Comparison of ENCODE assay signal across 8 cellular contexts in genomic region chr19:41328157-41328817, GRCh38. TPM values are rescaled to one million over a fixed set of nuclear protein-coding genes. Genes with fewer than 3 reads are reported as not detected.
DNase-seq lines count a peak whose midpoint lies in the region; ATAC-seq and TF ChIP-seq lines count a peak whose summit lies in the region.

No MANE protein-coding gene starts in this region.

- peak; percentile 83 for DNase-seq in activated CD8-positive, alpha-beta memory T cell treated with anti-CD3 and anti-CD28 coated beads, Interleukin-2, amount 10 ng/mL, durations not matched to agents 7 days and 5 days
- no peak for DNase-seq in activated CD8-positive, alpha-beta memory T cell treated with anti-CD3 and anti-CD28 coated beads, Interleukin-2, amount 50 U/mL, for 4 hours
- no peak for DNase-seq in mammary epithelial cell
- no peak for DNase-seq in neural crest cell (ENCODE audit: low read depth, low spot score)
- no peak for DNase-seq in effector CD4-positive, alpha-beta T cell
- DNase-seq in ureter (ENCODE audit: low spot score), result no peak

- peak; percentile 52 for ATAC-seq in activated CD8-positive, alpha-beta memory T cell treated with anti-CD3 and anti-CD28 coated beads, Interleukin-2, amount 10 ng/mL, durations not matched to agents 7 days and 5 days
- ATAC-seq in HG03565 (IDR thresholded peaks at IDR 0.05; ENCODE audit: unreplicated experiment), result no peak

- no peaks in the 10 kb centered on the region for H3K9me3 ChIP-seq in mammary epithelial cell (replicated peaks; ENCODE audit: insufficient read depth, low read length)

- H3K4me1 Mint-ChIP-seq in activated CD8-positive, alpha-beta memory T cell treated with anti-CD3 and anti-CD28 coated beads, Interleukin-2, amount 10 ng/mL, durations not matched to agents 7 days and 5 days, result peaks cover 62% of the 10 kb centered on the region
- H3K4me1 Mint-ChIP-seq in neural crest cell, result peaks cover 39% of the 10 kb centered on the region

- no peak overlapping the region for H2AFZ ChIP-seq in KMS-11 (ENCODE audit: low read depth)
- H2AFZ ChIP-seq in mammary epithelial cell (ENCODE audit: low read depth, low read length), result peak overlapping the region; percentile 69

- peaks cover 46% of the 10 kb centered on the region for H3K36me3 Mint-ChIP-seq in activated CD8-positive, alpha-beta memory T cell treated with anti-CD3 and anti-CD28 coated beads, Interleukin-2, amount 10 ng/mL, durations not matched to agents 7 days and 5 days
- no peaks in the 10 kb centered on the region for H3K36me3 Mint-ChIP-seq in neural crest cell (ENCODE audit: low read depth)

- peak overlapping the region; percentile 91 for H3K27ac Mint-ChIP-seq in activated CD8-positive, alpha-beta memory T cell treated with anti-CD3 and anti-CD28 coated beads, Interleukin-2, amount 10 ng/mL, durations not matched to agents 7 days and 5 days
- no peak overlapping the region for H3K27ac Mint-ChIP-seq in neural crest cell (ENCODE audit: unreplicated experiment)

- no TSS peak for BruUV-seq in mammary epithelial cell (replicated peaks; lab: Mats Ljungman, UMichigan)

- H3K79me2 ChIP-seq in KMS-11 (ENCODE audit: insufficient read depth, low read depth) (peaks cover 19% of the 10 kb centered on the region), mammary epithelial cell (ENCODE audit: insufficient read depth, low read length) (peaks cover 4% of the 10 kb centered on the region)

- H3K27me3 ChIP-seq in KMS-11 (ENCODE audit: insufficient read depth, low read depth) (no peaks in the 10 kb centered on the region), mammary epithelial cell (ENCODE audit: insufficient read depth, low read length) (no peaks in the 10 kb centered on the region)

- H3K27ac ChIP-seq in KMS-11 (peak overlapping the region; percentile 88), mammary epithelial cell (ENCODE audit: insufficient read depth, low read depth, low read length) (peak overlapping the region; percentile 25)

- no peaks in the 10 kb centered on the region for H3K9me3 Mint-ChIP-seq in activated CD8-positive, alpha-beta memory T cell treated with anti-CD3 and anti-CD28 coated beads, Interleukin-2, amount 10 ng/mL, durations not matched to agents 7 days and 5 days (ENCODE audit: low read depth)
- H3K9me3 Mint-ChIP-seq in neural crest cell, result no peaks in the 10 kb centered on the region

- CTCF ChIA-PET in activated CD8-positive, alpha-beta memory T cell treated with anti-CD3 and anti-CD28 coated beads, Interleukin-2, amount 10 ng/mL, durations not matched to agents 7 days and 5 days (lab: Charles Lee), result interaction anchor here (1.0 to 4.1 kb wide), 9 partner anchors 14 to 103 kb away, joined by 3 to 37 read pairs (median 10); partner anchors contain the start of genes B9D2, CCDC97 and HNRNPUL1
- CTCF ChIA-PET in mammary epithelial cell (lab: Charles Lee; ENCODE audit: low non-redundant PET), result no interaction called here

- H4K20me1 ChIP-seq in KMS-11 (ENCODE audit: insufficient read depth) (no peaks in the 10 kb centered on the region), mammary epithelial cell (ENCODE audit: insufficient read depth, low read length) (no peaks in the 10 kb centered on the region)

- H3K4me3 Mint-ChIP-seq in activated CD8-positive, alpha-beta memory T cell treated with anti-CD3 and anti-CD28 coated beads, Interleukin-2, amount 10 ng/mL, durations not matched to agents 7 days and 5 days, result peak overlapping the region; percentile 67
- peak overlapping the region; percentile 65 for H3K4me3 Mint-ChIP-seq in neural crest cell

- H3K4me2 ChIP-seq in KMS-11 (peak overlapping the region; percentile 87), mammary epithelial cell (ENCODE audit: insufficient read depth, low read depth, low read length) (peak overlapping the region; percentile 77)

- H3K36me3 ChIP-seq in KMS-11 (ENCODE audit: insufficient read depth) (no peaks in the 10 kb centered on the region; the same call in 1 of the 2 replicates), mammary epithelial cell (ENCODE audit: insufficient read depth, low read length) (no peaks in the 10 kb centered on the region)

- peak overlapping the region; percentile 86; the same call in 1 of the 2 replicates for H3K9ac ChIP-seq in KMS-11
- peak overlapping the region; percentile 30 for H3K9ac ChIP-seq in mammary epithelial cell (ENCODE audit: insufficient read depth, low read length)

- dilution Hi-C loops in mammary epithelial cell (cut with HindIII; ENCODE audit: low sequenced_read_pairs), result no loop called here

- intact Hi-C loops in mammary epithelial cell (cut with micrococcal nuclease), result loop anchor here (10.0 kb wide), 1 partner anchor 237 kb away; no protein-coding TSS in a partner anchor

- H3K4me3 ChIP-seq in KMS-11 (IDR thresholded peaks at IDR 0.05; ENCODE audit: insufficient read depth, low read depth, low read length), result no peak overlapping the region
- H3K4me3 ChIP-seq in mammary epithelial cell (replicated peaks in 1 of 3; ENCODE audit: insufficient read depth in 1 of 3, low read depth in 2 of 3, low read length in 3 of 3), result no peak overlapping the region

- 22% methylated on average over 19 of the region's 22 CpGs for WGBS in mammary epithelial cell (ENCODE audit: low coverage, missing lambda C conversion rate)

- H3K4me1 ChIP-seq in KMS-11 (ENCODE audit: low read depth, poor library complexity, severe bottlenecking) (peaks cover 41% of the 10 kb centered on the region), mammary epithelial cell (ENCODE audit: insufficient read depth, low read length) (peaks cover 47% of the 10 kb centered on the region)

- TF ChIP-seq CTCF in KMS-11 (conservative IDR thresholded peaks at IDR 0.05; ENCODE audit: low read depth, low read length) (no peak), mammary epithelial cell (conservative IDR thresholded peaks at IDR 0.05 in 1 of 2, IDR thresholded peaks at IDR 0.05 in 1 of 2; ENCODE audit: extremely low read depth in 1 of 2, insufficient read depth in 1 of 2, low read depth in 1 of 2, low read length in 2 of 2) (no peak), neural crest cell (conservative IDR thresholded peaks at IDR 0.05) (no peak)

- no peaks in the 10 kb centered on the region for H3K27me3 Mint-ChIP-seq in activated CD8-positive, alpha-beta memory T cell treated with anti-CD3 and anti-CD28 coated beads, Interleukin-2, amount 10 ng/mL, durations not matched to agents 7 days and 5 days
- peaks cover 36% of the 10 kb centered on the region for H3K27me3 Mint-ChIP-seq in neural crest cell (ENCODE audit: low read depth)

- in situ Hi-C loops in mammary epithelial cell (cut with MboI; ENCODE audit: low sequenced_read_pairs in 2 of 2), result no loop called here

RNA-seq across cellular contexts. Expression of gene CCDC97, which starts 18.3 kb away (rescaled TPM):
- total RNA-seq in activated CD8-positive, alpha-beta memory T cell treated with anti-CD3 and anti-CD28 coated beads, Interleukin-2, amount 10 ng/mL, durations not matched to agents 7 days and 5 days, result 10 to 100 TPM; 42.9 to 43.5 TPM
- total RNA-seq in mammary epithelial cell (10 to 100 TPM; 10.8 to 24.8 TPM), neural crest cell (47.3 and 48.5 TPM in 2 replicates), ureter (38.3 TPM)
- polyA plus RNA-seq in mammary epithelial cell, result 9.5 TPM
- polyA minus RNA-seq in mammary epithelial cell, result 34.4 TPM

RNA-seq across cellular contexts. Expression of gene TGFB1, which starts 25.4 kb away (rescaled TPM):
- total RNA-seq in activated CD8-positive, alpha-beta memory T cell treated with anti-CD3 and anti-CD28 coated beads, Interleukin-2, amount 10 ng/mL, durations not matched to agents 7 days and 5 days, result 100 to 1,000 TPM; 171 to 179 TPM
- total RNA-seq in mammary epithelial cell (10 to 100 TPM in 1 of 2 donors, 1 to 10 TPM in 1; 9.8 to 84.1 TPM), neural crest cell (2.2 and 3.1 TPM in 2 replicates), ureter (26.3 TPM)
- polyA plus RNA-seq in mammary epithelial cell, result 9.8 TPM
- polyA minus RNA-seq in mammary epithelial cell, result 52.0 TPM

RNA-seq across cellular contexts. Expression of gene B9D2, which starts 35.7 kb away (rescaled TPM):
- 1 to 10 TPM; 8.2 to 9.3 TPM for total RNA-seq in activated CD8-positive, alpha-beta memory T cell treated with anti-CD3 and anti-CD28 coated beads, Interleukin-2, amount 10 ng/mL, durations not matched to agents 7 days and 5 days
- total RNA-seq in mammary epithelial cell (1 to 10 TPM; 3.0 to 3.6 TPM), neural crest cell (11.7 and 13.8 TPM in 2 replicates), ureter (6.1 TPM)
- polyA plus RNA-seq in mammary epithelial cell, result 5.3 TPM
- 0.57 TPM for polyA minus RNA-seq in mammary epithelial cell

RNA-seq across cellular contexts. Expression of gene TMEM91, which starts 48.0 kb away (rescaled TPM):
- total RNA-seq in activated CD8-positive, alpha-beta memory T cell treated with anti-CD3 and anti-CD28 coated beads, Interleukin-2, amount 10 ng/mL, durations not matched to agents 7 days and 5 days, result 1 to 10 TPM; 4.8 to 6.0 TPM
- total RNA-seq in mammary epithelial cell (1 to 10 TPM; 5.7 to 7.5 TPM), neural crest cell (6.6 and 7.8 TPM in 2 replicates), ureter (12.2 TPM)
- 4.0 TPM for polyA plus RNA-seq in mammary epithelial cell
- polyA minus RNA-seq in mammary epithelial cell, result 2.1 TPM
